ENCODE assay signal across 15 cellular contexts in genomic region chr3:132347095-132347494, GRCh38. TPM values are rescaled to one million over a fixed set of nuclear protein-coding genes. Genes with fewer than 3 reads are reported as not detected.
DNase-seq lines count a peak whose midpoint lies in the region; ATAC-seq, FAIRE-seq and TF ChIP-seq lines count a peak whose summit lies in the region.
"Had no signal": no experiment of that assay in that cellular context is flagged by ENCODE, and none has a peak within 500 bp of the region (broad histone marks: within the 10 kb centered on the region; RNA-seq: fewer than 3 reads in every experiment).

No MANE protein-coding gene starts in this region.

- ATAC-seq in body of pancreas (peak; percentile 80), GM21723 (IDR thresholded peaks at IDR 0.05; ENCODE audit: unreplicated experiment) (no peak), HG03045 (IDR thresholded peaks at IDR 0.05; ENCODE audit: unreplicated experiment) (no peak)
- ATAC-seq: lower lobe of right lung had no signal

- no peak for FAIRE-seq in RCC 7860 (lab: Jason Lieb, UNC)

- H3K27ac Mint-ChIP-seq in HFFc6: no peak overlapping the region
- H3K27ac Mint-ChIP-seq: activated naive CD8-positive, alpha-beta T cell; CD4-positive, alpha-beta T cell had no signal

- no peaks in the 10 kb centered on the region for H3K36me3 Mint-ChIP-seq in HFFc6 (ENCODE audit: low read depth)
- H3K36me3 Mint-ChIP-seq: activated naive CD8-positive, alpha-beta T cell had no signal

- no peaks in the 10 kb centered on the region for H3K27me3 ChIP-seq in ACC112 (ENCODE audit: insufficient read depth, low read length)
- no peaks in the 10 kb centered on the region for H3K27me3 ChIP-seq in body of pancreas
- H3K27me3 ChIP-seq: sigmoid colon had no signal

- DNase-seq in HFFc6: peak; percentile 26
- DNase-seq in body of pancreas: peak; percentile 13 to 34 (median 28)
- DNase-seq in kidney glomerular epithelial cell (lab: John Stamatoyannopoulos, UW): peak; percentile 32
- DNase-seq in cortex of kidney (lab: John Stamatoyannopoulos, UW): no peak
- DNase-seq in RCC 7860 (ENCODE audit: low spot score): no peak
- DNase-seq: activated CD4-positive, alpha-beta T cell treated with anti-CD3 and anti-CD28 coated beads, Interleukin-2, amount 50 U/mL, for 4 hours; CD4-positive, alpha-beta T cell; GOT3; lower lobe of right lung; RPMI8226; sigmoid colon had no signal

- H3K9me3 Mint-ChIP-seq in HFFc6: no peaks in the 10 kb centered on the region
- H3K9me3 Mint-ChIP-seq: CD4-positive, alpha-beta T cell had no signal

- no peak for TF ChIP-seq CTCF in HFFc6 (IDR thresholded peaks at IDR 0.05)
- TF ChIP-seq CTCF in body of pancreas (IDR thresholded peaks at IDR 0.05): no peak

- peaks cover 20% of the 10 kb centered on the region for H3K4me1 ChIP-seq in ACC112 (ENCODE audit: control insufficient read depth, insufficient read depth, low read length, unreplicated experiment)
- H3K4me1 ChIP-seq in body of pancreas: peaks cover 16% of the 10 kb centered on the region
- H3K4me1 ChIP-seq: sigmoid colon had no signal

- H3K4me3 ChIP-seq in ACC112 (ENCODE audit: low read depth, low read length) (no peak overlapping the region), body of pancreas (no peak overlapping the region)
- H3K4me3 ChIP-seq: lower lobe of right lung, sigmoid colon had no signal

- no peak overlapping the region for H2AFZ ChIP-seq in ACC112 (ENCODE audit: low read length, unreplicated experiment)

- H3K27ac ChIP-seq in ACC112 (ENCODE audit: low read depth, low read length) (peak overlapping the region; percentile 38; the same call in 1 of the 2 replicates), body of pancreas (peak overlapping the region in 1 of 4 donors; percentile 44)
- H3K27ac ChIP-seq: lower lobe of right lung, sigmoid colon had no signal

- 22 to 28% methylated on average over 1 of the region's 1 CpG for WGBS in body of pancreas, 2 donors

- no peaks in the 10 kb centered on the region for H3K36me3 ChIP-seq in ACC112 (ENCODE audit: insufficient read depth, low read length)
- H3K36me3 ChIP-seq in body of pancreas (replicated peaks in 1 of 2; ENCODE audit: insufficient read depth in 1 of 2, low read depth in 2 of 2): no peaks in the 10 kb centered on the region
- H3K36me3 ChIP-seq: lower lobe of right lung, sigmoid colon had no signal

- intact Hi-C loops in body of pancreas (cut with DNase I): loop anchor here (5.0 kb wide), 1 partner anchor 95 kb away; no protein-coding TSS in a partner anchor

- H3K9me3 ChIP-seq in body of pancreas: no peaks in the 10 kb centered on the region
- H3K9me3 ChIP-seq: lower lobe of right lung, sigmoid colon had no signal

- peaks cover 4% of the 10 kb centered on the region; the same call in 1 of the 2 replicates for H3K27me3 Mint-ChIP-seq in HFFc6 (ENCODE audit: insufficient read depth)

- H3K79me2 ChIP-seq in ACC112 (ENCODE audit: control insufficient read depth, insufficient read depth, low read length, unreplicated experiment): no peaks in the 10 kb centered on the region

- peaks cover 22% of the 10 kb centered on the region for H3K4me1 Mint-ChIP-seq in HFFc6 (ENCODE audit: low read depth)

- H3K4me3 Mint-ChIP-seq in HFFc6: no peak overlapping the region
- H3K4me3 Mint-ChIP-seq: activated naive CD8-positive, alpha-beta T cell; CD4-positive, alpha-beta T cell had no signal

- TF ChIP-seq POLR2A in body of pancreas (IDR thresholded peaks at IDR 0.05): no peak

RNA-seq across cellular contexts. Expression of gene ACP3, which starts 29.9 kb away (rescaled TPM):
- total RNA-seq in HFFc6 (2021; fragmentation: NEBNext Ultra II Directional; extraction: Animal tissue kit (Norgen Biotek cat#: 25700)): not detected
- total RNA-seq in body of pancreas: 1 to 10 TPM in 1 of 2 donors, under 1 TPM in 1; 0.33 to 1.6 TPM
- total RNA-seq: CD4-positive, alpha-beta T cell had no signal

Comparison
In these comparisons a context has a peak if more than half of its experiments do, and no peak if none do; other contexts are left out.
1. DNase-seq: peak in HFFc6 (single experiment), body of pancreas (4 of 4) and kidney glomerular epithelial cell (single experiment); none in cortex of kidney (single experiment) and RCC 7860 (single experiment).